Comparison of ENCODE assay signal across 17 cellular contexts in genomic region chr9:27373851-27374250, GRCh38.
DNase-seq lines count a peak whose midpoint lies in the region; ATAC-seq, FAIRE-seq and TF ChIP-seq lines count a peak whose summit lies in the region.
"Had no signal": no experiment of that assay in that cellular context is flagged by ENCODE, and none has a peak within 500 bp of the region (broad histone marks: within the 10 kb centered on the region; RNA-seq: fewer than 3 reads in every experiment).

No MANE protein-coding gene starts in this region.

- ATAC-seq in K562 = no peak; the same call in 2 of the 3 replicates
- ATAC-seq: A549, GM12878 had no signal

- in situ Hi-C loops in K562 (cut with MboI) = no loop called here
- in situ Hi-C loops in G401 (cut with HindIII; ENCODE audit: low sequenced_read_pairs) = no loop called here

- POLR2A ChIA-PET in HEK293 (lab: Yijun Ruan, JAX) = interaction anchor here (0.7 kb wide), 1 partner anchor 91 kb away, joined by 3 read pairs; no protein-coding TSS in a partner anchor
- POLR2A ChIA-PET in K562 (lab: Yijun Ruan, JAX) = no interaction called here

- H4K20me1 ChIP-seq in K562 (replicated peaks; ENCODE audit: control insufficient read depth, insufficient read depth, low read length) = no peaks in the 10 kb centered on the region

- CTCF ChIA-PET in HEK293 (lab: Yijun Ruan, JAX) (interaction anchor here (0.6 kb wide), 1 partner anchor 16 kb away, joined by 4 read pairs; no protein-coding TSS in a partner anchor), K562 (lab: Yijun Ruan, JAX; ENCODE audit: low intra/inter-chr PET ratio) (no interaction called here)

- no CpG with 5 or more reads among the region's 4 CpGs for WGBS in K562 (ENCODE audit: insufficient coverage, low coverage, missing lambda C conversion rate)

- no peak overlapping the region for H3K9ac ChIP-seq in K562 (ENCODE audit: insufficient read depth in 1 of 2, low read depth in 2 of 2, low read length in 2 of 2)
- H3K9ac ChIP-seq: GM23248 had no signal

- H3K4me3 ChIP-seq in HEK293 (ENCODE audit: low read depth, low read length) (no peak overlapping the region), K562 (no peak overlapping the region)
- H3K4me3 ChIP-seq: A549, GM12878, GM23248, HAP-1 had no signal

- TF ChIP-seq RAD21 in K562 (CRISPR knock-in tag; conservative IDR thresholded peaks at IDR 0.05 in 1 of 2, IDR thresholded peaks at IDR 0.05 in 1 of 2) = no peak

- H2AFZ ChIP-seq in K562 (ENCODE audit: low read depth, low read length) = no peak overlapping the region
- H2AFZ ChIP-seq: GM23248 had no signal

- no peak for TF ChIP-seq POLR2A in K562 (conservative IDR thresholded peaks at IDR 0.05)

- H3K4me1 ChIP-seq in HEK293 (ENCODE audit: control insufficient read depth, insufficient read depth, low read length) = peaks cover 16% of the 10 kb centered on the region
- H3K4me1 ChIP-seq in K562 (replicated peaks in 1 of 2; ENCODE audit: control insufficient read depth in 2 of 2, insufficient read depth in 2 of 2, low read length in 2 of 2) = peaks cover 0 to 17% of the 10 kb centered on the region in 2 experiments; a peak in 3 of 5 replicates
- H3K4me1 ChIP-seq: HAP-1 had no signal

- H3K27ac ChIP-seq in HEK293 (ENCODE audit: extremely low read depth, low read depth, low read length) (no peak overlapping the region), K562 (ENCODE audit: extremely low read depth, low read depth, low read length) (no peak overlapping the region)
- H3K27ac ChIP-seq: A549, C4-2B, GM23248, HL-60 had no signal

- H3K4me2 ChIP-seq in K562 (ENCODE audit: insufficient read depth, low read length) = no peak overlapping the region
- H3K4me2 ChIP-seq: A549 had no signal

- DNase-seq in NAMALWA (ENCODE audit: low spot score) (peak; percentile 47), K562 (ENCODE audit: extremely low read depth in 1 of 4, low spot score in 3 of 4) (peak in 2 of 4 experiments; percentile 4 to 5), NCI-H1930 (lab: John Stamatoyannopoulos, UW) (no peak), G401 (ENCODE audit: low spot score) (no peak)
- DNase-seq in effector CD4-positive, alpha-beta T cell = no peak
- DNase-seq: AML-193; Caco-2; CD4-positive, alpha-beta T cell; GF-D8; GM23248 had no signal

- peaks cover 18% of the 10 kb centered on the region; the same call in 2 of the 3 replicates for H3K79me2 ChIP-seq in K562 (ENCODE audit: control insufficient read depth, insufficient read depth, low read length)

- intact Hi-C loops in K562 (cut with micrococcal nuclease) = no loop called here

- TF ChIP-seq CTCF in HEK293 (tag by site-specific recombination; IDR thresholded peaks at IDR 0.05) (no peak), K562 (IDR thresholded peaks at IDR 0.05 in 2 of 3, conservative IDR thresholded peaks at IDR 0.05 in 1 of 3; ENCODE audit: insufficient read depth in 2 of 3, low read depth in 1 of 3, low read length in 3 of 3) (no peak)

- no peaks in the 10 kb centered on the region for H3K9me1 ChIP-seq in K562 (ENCODE audit: control insufficient read depth, insufficient read depth, low read length)

- no peak for FAIRE-seq in K562 (lab: Jason Lieb, UNC)
- FAIRE-seq: A549, D721Med, GM12878 had no signal

- BruUV-seq in K562 (replicated peaks; lab: Mats Ljungman, UMichigan) = no TSS peak

- no peaks in the 10 kb centered on the region for H3K27me3 ChIP-seq in K562 (ENCODE audit: control insufficient read depth in 2 of 2, insufficient read depth in 2 of 2, low read length in 2 of 2)

- H3K36me3 ChIP-seq in HEK293 (ENCODE audit: control insufficient read depth in 2 of 2, insufficient read depth in 1 of 2, low read length in 2 of 2) = no peaks in the 10 kb centered on the region
- no peaks in the 10 kb centered on the region for H3K36me3 ChIP-seq in K562 (ENCODE audit: control insufficient read depth, insufficient read depth, low read length)
- H3K36me3 ChIP-seq: HAP-1 had no signal

- no peak for TF ChIP-seq EP300 in K562 (IDR thresholded peaks at IDR 0.05; ENCODE audit: low read length)

- H3K9me3 ChIP-seq in HEK293 (ENCODE audit: control insufficient read depth, insufficient read depth, low read depth, low read length) (no peaks in the 10 kb centered on the region), K562 (replicated peaks; ENCODE audit: control insufficient read depth, insufficient read depth, low read depth, low read length) (no peaks in the 10 kb centered on the region)
- H3K9me3 ChIP-seq: A549, Caco-2, HAP-1 had no signal

TF ChIP-seq in HEK293, 187 proteins besides CTCF, POLR2A, EP300 and RAD21:
- peak; percentile 74 for TF ChIP-seq ZNF549 (tag by site-specific recombination; IDR thresholded peaks at IDR 0.05)
- TF ChIP-seq ZNF639 (tag by site-specific recombination; IDR thresholded peaks at IDR 0.05) = no peak

TF ChIP-seq in K562, 482 proteins besides CTCF, POLR2A, EP300 and RAD21:
- TF ChIP-seq FOXM1 (IDR thresholded peaks at IDR 0.05; ENCODE audit: low read depth) (peak; percentile 68), FOXM1 (CRISPR knock-in tag; IDR thresholded peaks at IDR 0.05; ENCODE audit: low read depth) (no peak), SPI1 (IDR thresholded peaks at IDR 0.05; ENCODE audit: borderline replicate concordance, low read depth, low read length) (peak; percentile 54; the same call in 1 of the 2 replicates), MYBL2 (IDR thresholded peaks at IDR 0.05; ENCODE audit: low read depth) (peak; percentile 72), MYBL2 (CRISPR knock-in tag; IDR thresholded peaks at IDR 0.05; ENCODE audit: borderline replicate concordance) (no peak), CREM (IDR thresholded peaks at IDR 0.05; ENCODE audit: low read depth) (peak; percentile 12; the same call in 1 of the 2 replicates), ZZZ3 (IDR thresholded peaks at IDR 0.05) (no peak), SMAD3 (CRISPR knock-in tag; conservative IDR thresholded peaks at IDR 0.05) (no peak)
- TF ChIP-seq, protein P1, sequence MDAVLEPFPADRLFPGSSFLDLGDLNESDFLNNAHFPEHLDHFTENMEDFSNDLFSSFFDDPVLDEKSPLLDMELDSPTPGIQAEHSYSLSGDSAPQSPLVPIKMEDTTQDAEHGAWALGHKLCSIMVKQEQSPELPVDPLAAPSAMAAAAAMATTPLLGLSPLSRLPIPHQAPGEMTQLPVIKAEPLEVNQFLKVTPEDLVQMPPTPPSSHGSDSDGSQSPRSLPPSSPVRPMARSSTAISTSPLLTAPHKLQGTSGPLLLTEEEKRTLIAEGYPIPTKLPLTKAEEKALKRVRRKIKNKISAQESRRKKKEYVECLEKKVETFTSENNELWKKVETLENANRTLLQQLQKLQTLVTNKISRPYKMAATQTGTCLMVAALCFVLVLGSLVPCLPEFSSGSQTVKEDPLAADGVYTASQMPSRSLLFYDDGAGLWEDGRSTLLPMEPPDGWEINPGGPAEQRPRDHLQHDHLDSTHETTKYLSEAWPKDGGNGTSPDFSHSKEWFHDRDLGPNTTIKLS (IDR thresholded peaks at IDR 0.05; ENCODE audit: borderline replicate concordance, low read depth) = no peak
- TF ChIP-seq, protein P2, sequence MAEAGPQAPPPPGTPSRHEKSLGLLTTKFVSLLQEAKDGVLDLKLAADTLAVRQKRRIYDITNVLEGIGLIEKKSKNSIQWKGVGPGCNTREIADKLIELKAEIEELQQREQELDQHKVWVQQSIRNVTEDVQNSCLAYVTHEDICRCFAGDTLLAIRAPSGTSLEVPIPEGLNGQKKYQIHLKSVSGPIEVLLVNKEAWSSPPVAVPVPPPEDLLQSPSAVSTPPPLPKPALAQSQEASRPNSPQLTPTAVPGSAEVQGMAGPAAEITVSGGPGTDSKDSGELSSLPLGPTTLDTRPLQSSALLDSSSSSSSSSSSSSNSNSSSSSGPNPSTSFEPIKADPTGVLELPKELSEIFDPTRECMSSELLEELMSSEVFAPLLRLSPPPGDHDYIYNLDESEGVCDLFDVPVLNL (CRISPR knock-in tag; IDR thresholded peaks at IDR 0.05; ENCODE audit: low read depth) = no peak
